In the genomic region with DNA sequence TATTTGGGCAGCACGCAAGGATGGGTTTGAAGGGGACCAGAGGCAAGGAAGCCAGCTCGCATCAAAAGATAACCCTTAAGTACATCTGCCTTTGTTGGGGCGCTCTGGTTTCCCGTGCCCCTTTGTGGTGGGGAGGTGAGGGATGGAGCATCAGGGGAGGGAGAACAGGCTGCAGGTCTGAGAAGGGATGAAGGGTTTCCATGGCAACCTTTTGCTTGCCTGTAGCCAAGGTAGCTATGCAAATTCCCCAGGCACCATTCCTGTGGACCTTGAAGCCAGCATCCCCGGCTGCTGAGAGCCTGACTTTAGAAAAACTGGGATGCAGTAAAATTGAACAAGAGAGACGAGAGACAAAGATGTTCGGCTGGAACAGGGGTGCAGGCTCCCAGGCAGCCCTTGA, we compare ENCODE assay signal across 25 cellular contexts.
"Had no signal": no experiment of that assay in that cellular context is flagged by ENCODE, and none has a peak within 500 bp of the region (broad histone marks: within the 10 kb centered on the region; RNA-seq: fewer than 3 reads in every experiment).

No MANE protein-coding gene starts in this region.

- ATAC-seq: activated CD4-positive, alpha-beta T cell treated with anti-CD3 and anti-CD28 coated beads for 36 hours; activated CD8-positive, alpha-beta memory T cell treated with anti-CD3 and anti-CD28 coated beads, Interleukin-2, amount 10 ng/mL, durations not matched to agents 7 days and 5 days; activated CD8-positive, alpha-beta T cell treated with anti-CD3 and anti-CD28 coated beads, Interleukin-2, amount 10 ng/mL, durations not matched to agents 7 days and 5 days; activated naive CD4-positive, alpha-beta T cell treated with anti-CD3 and anti-CD28 coated beads, Interleukin-2, amount 50 U/mL, for 72 hours; activated T-cell treated with anti-CD3 and anti-CD28 coated beads, Interleukin-2, amount 50 U/mL, for 72 hours; naive thymus-derived CD8-positive, alpha-beta T cell; stimulated activated memory B cell treated with anti-CD40 and anti-IgM and Interleukin-4, amounts not matched to agents 10 μg/mL and 1 μg/mL and 100 μg/mL, for 72 hours; stimulated activated naive CD8-positive, alpha-beta T cell treated with anti-CD3 and anti-CD28 coated beads, Interleukin-15, amount 100 ng/mL, for 72 hours; upper lobe of right lung had no signal

- H3K27ac Mint-ChIP-seq: activated CD4-positive, alpha-beta T cell treated with anti-CD3 and anti-CD28 coated beads for 36 hours; activated CD8-positive, alpha-beta memory T cell treated with anti-CD3 and anti-CD28 coated beads, Interleukin-2, amount 10 ng/mL, durations not matched to agents 7 days and 5 days; activated CD8-positive, alpha-beta T cell treated with anti-CD3 and anti-CD28 coated beads, Interleukin-2, amount 10 ng/mL, durations not matched to agents 7 days and 5 days; activated naive CD4-positive, alpha-beta T cell treated with anti-CD3 and anti-CD28 coated beads, Interleukin-2, amount 50 U/mL, for 72 hours; activated T-cell treated with anti-CD3 and anti-CD28 coated beads, Interleukin-2, amount 50 U/mL, for 72 hours; naive thymus-derived CD8-positive, alpha-beta T cell; stimulated activated memory B cell treated with anti-CD40 and anti-IgM and Interleukin-4, amounts not matched to agents 10 μg/mL and 1 μg/mL and 100 μg/mL, for 72 hours; stimulated activated naive CD8-positive, alpha-beta T cell treated with anti-CD3 and anti-CD28 coated beads, Interleukin-15, amount 100 ng/mL, for 72 hours had no signal

- H3K4me3 Mint-ChIP-seq: activated CD4-positive, alpha-beta T cell treated with anti-CD3 and anti-CD28 coated beads for 36 hours; activated CD8-positive, alpha-beta memory T cell treated with anti-CD3 and anti-CD28 coated beads, Interleukin-2, amount 10 ng/mL, durations not matched to agents 7 days and 5 days; activated CD8-positive, alpha-beta T cell treated with anti-CD3 and anti-CD28 coated beads, Interleukin-2, amount 10 ng/mL, durations not matched to agents 7 days and 5 days; activated T-cell treated with anti-CD3 and anti-CD28 coated beads, Interleukin-2, amount 50 U/mL, for 72 hours; central memory CD8-positive, alpha-beta T cell; naive thymus-derived CD8-positive, alpha-beta T cell; stimulated activated memory B cell treated with anti-CD40 and anti-IgM and Interleukin-4, amounts not matched to agents 10 μg/mL and 1 μg/mL and 100 μg/mL, for 72 hours; stimulated activated naive CD8-positive, alpha-beta T cell treated with anti-CD3 and anti-CD28 coated beads, Interleukin-15, amount 100 ng/mL, for 72 hours had no signal

- H3K4me1 ChIP-seq: colonic mucosa, right atrium auricular region, thyroid gland, upper lobe of right lung had no signal

- DNase-seq: activated CD4-positive, alpha-beta T cell treated with anti-CD3 and anti-CD28 coated beads for 36 hours; activated CD4-positive, CD25-positive, alpha-beta regulatory T cell; activated CD8-positive, alpha-beta memory T cell treated with anti-CD3 and anti-CD28 coated beads, Interleukin-2, amount 10 ng/mL, durations not matched to agents 7 days and 5 days; activated CD8-positive, alpha-beta T cell treated with anti-CD3 and anti-CD28 coated beads, Interleukin-2, amount 10 ng/mL, durations not matched to agents 7 days and 5 days; activated naive CD4-positive, alpha-beta T cell; activated T-cell treated with anti-CD3 and anti-CD28 coated beads for 4 hours; activated T-cell treated with anti-CD3 and anti-CD28 coated beads, Interleukin-2, amount 50 U/mL, for 72 hours; colonic mucosa; effector memory CD4-positive, alpha-beta T cell; midbrain; naive thymus-derived CD8-positive, alpha-beta T cell; stimulated activated CD4-positive, alpha-beta T cell treated with anti-CD3 and anti-CD28 coated beads, Interleukin-1b, Interleukin-23, amount 100 ng/mL, for 48 hours; stimulated activated CD4-positive, alpha-beta T cell treated with anti-CD3 and anti-CD28 coated beads, Interleukin-4, amount 100 ng/mL, for 4 hours; stimulated activated CD8-positive, alpha-beta memory T cell treated with anti-CD3 and anti-CD28 coated beads, Interleukin-4, amount 100 ng/mL, for 48 hours; stimulated activated naive CD8-positive, alpha-beta T cell treated with anti-CD3 and anti-CD28 coated beads, Interleukin-15, amount 100 ng/mL, for 72 hours; thyroid gland; upper lobe of right lung had no signal

- H3K27me3 ChIP-seq: colonic mucosa, right atrium auricular region, thyroid gland had no signal

- H3K9me3 Mint-ChIP-seq: activated naive CD4-positive, alpha-beta T cell treated with anti-CD3 and anti-CD28 coated beads, Interleukin-2, amount 50 U/mL, for 72 hours; activated T-cell treated with anti-CD3 and anti-CD28 coated beads, Interleukin-2, amount 50 U/mL, for 72 hours; central memory CD8-positive, alpha-beta T cell; stimulated activated naive CD8-positive, alpha-beta T cell treated with anti-CD3 and anti-CD28 coated beads, Interleukin-15, amount 100 ng/mL, for 72 hours had no signal

- H3K4me1 Mint-ChIP-seq: activated CD4-positive, alpha-beta T cell treated with anti-CD3 and anti-CD28 coated beads for 36 hours; activated CD8-positive, alpha-beta memory T cell treated with anti-CD3 and anti-CD28 coated beads, Interleukin-2, amount 10 ng/mL, durations not matched to agents 7 days and 5 days; central memory CD8-positive, alpha-beta T cell; naive thymus-derived CD8-positive, alpha-beta T cell; stimulated activated memory B cell treated with anti-CD40 and anti-IgM and Interleukin-4, amounts not matched to agents 10 μg/mL and 1 μg/mL and 100 μg/mL, for 72 hours; stimulated activated naive CD8-positive, alpha-beta T cell treated with anti-CD3 and anti-CD28 coated beads, Interleukin-15, amount 100 ng/mL, for 72 hours had no signal

- H3K27ac ChIP-seq: colonic mucosa, hepatocyte, right atrium auricular region, thyroid gland, upper lobe of right lung had no signal

- H3K36me3 ChIP-seq: colonic mucosa, right atrium auricular region, thyroid gland, upper lobe of right lung had no signal

- H3K9me3 ChIP-seq: colonic mucosa, thyroid gland had no signal

- H3K4me3 ChIP-seq: colonic mucosa, dorsolateral prefrontal cortex, hepatocyte, right atrium auricular region, smooth muscle cell, thyroid gland, upper lobe of right lung had no signal

- H3K36me3 Mint-ChIP-seq: activated CD8-positive, alpha-beta memory T cell treated with anti-CD3 and anti-CD28 coated beads, Interleukin-2, amount 10 ng/mL, durations not matched to agents 7 days and 5 days; activated naive CD4-positive, alpha-beta T cell treated with anti-CD3 and anti-CD28 coated beads, Interleukin-2, amount 50 U/mL, for 72 hours; naive thymus-derived CD8-positive, alpha-beta T cell; stimulated activated memory B cell treated with anti-CD40 and anti-IgM and Interleukin-4, amounts not matched to agents 10 μg/mL and 1 μg/mL and 100 μg/mL, for 72 hours had no signal

- FAIRE-seq: frontal cortex had no signal
